ENCODE assay signal across 10 cellular contexts in genomic region chr5:68289576-68289975, GRCh38.
DNase-seq lines count a peak whose midpoint lies in the region; ATAC-seq and TF ChIP-seq lines count a peak whose summit lies in the region.
"Had no signal": no experiment of that assay in that cellular context is flagged by ENCODE, and none has a peak within 500 bp of the region (broad histone marks: within the 10 kb centered on the region; RNA-seq: fewer than 3 reads in every experiment).

No MANE protein-coding gene starts in this region.

- WGBS in hepatocyte (ENCODE audit: low lambda C conversion rate, missing lambda C conversion rate): 53% methylated on average over 3 of the region's 3 CpGs

- no peak overlapping the region for H2AFZ ChIP-seq in hepatocyte

- no peak for TF ChIP-seq POLR2A in gastrocnemius medialis (IDR thresholded peaks at IDR 0.05)

- POLR2A ChIA-PET in activated CD4-positive, alpha-beta memory T cell treated with anti-CD3 and anti-CD28 coated beads, Interleukin-2, amount 10 ng/mL, durations not matched to agents 7 days and 5 days (lab: Charles Lee): interaction anchor here (1.4 kb wide), 1 partner anchor 9 kb away, joined by 5 read pairs; no protein-coding TSS in a partner anchor

- CTCF ChIA-PET in activated CD4-positive, alpha-beta memory T cell treated with anti-CD3 and anti-CD28 coated beads, Interleukin-2, amount 10 ng/mL, durations not matched to agents 7 days and 5 days (lab: Charles Lee): no interaction called here

- H3K4me3 Mint-ChIP-seq in activated CD4-positive, alpha-beta memory T cell treated with anti-CD3 and anti-CD28 coated beads, Interleukin-2, amount 10 ng/mL, durations not matched to agents 7 days and 5 days: no peak overlapping the region

- H3K9me2 ChIP-seq in hepatocyte (replicated peaks; ENCODE audit: insufficient read depth): no peaks in the 10 kb centered on the region

- peaks cover 57% of the 10 kb centered on the region for H3K79me2 ChIP-seq in hepatocyte

- peaks cover 71% of the 10 kb centered on the region for H3K4me1 Mint-ChIP-seq in activated CD4-positive, alpha-beta memory T cell treated with anti-CD3 and anti-CD28 coated beads, Interleukin-2, amount 10 ng/mL, durations not matched to agents 7 days and 5 days

- no peak for TF ChIP-seq CTCF in GM06990 (IDR thresholded peaks at IDR 0.05; ENCODE audit: insufficient read depth, low read length, poor library complexity, severe bottlenecking)
- no peak for TF ChIP-seq CTCF in hepatocyte (IDR thresholded peaks at IDR 0.05; ENCODE audit: poor library complexity)
- no peak for TF ChIP-seq CTCF in gastrocnemius medialis (IDR thresholded peaks at IDR 0.05 in 4 of 5, conservative IDR thresholded peaks at IDR 0.05 in 1 of 5)
- TF ChIP-seq CTCF in brain microvascular endothelial cell (IDR thresholded peaks at IDR 0.05; ENCODE audit: low read depth, low read length, missing control alignments): no peak

- H3K27me3 ChIP-seq in GM06990 (replicated peaks; ENCODE audit: control insufficient read depth, insufficient read depth, low read length): no peaks in the 10 kb centered on the region
- H3K27me3 ChIP-seq in hepatocyte: no peaks in the 10 kb centered on the region
- no peaks in the 10 kb centered on the region for H3K27me3 ChIP-seq in gastrocnemius medialis
- H3K27me3 ChIP-seq in brain microvascular endothelial cell (replicated peaks): no peaks in the 10 kb centered on the region

- H3K4me1 ChIP-seq in hepatocyte (ENCODE audit: insufficient read depth) (peaks cover 50% of the 10 kb centered on the region), gastrocnemius medialis (peaks cover 69 to 70% of the 10 kb centered on the region in 2 donors)

- H3K27ac ChIP-seq in hepatocyte (peak overlapping the region; percentile 93), gastrocnemius medialis (peak overlapping the region; percentile 88 to 91 (median 90)), brain microvascular endothelial cell (no peak overlapping the region)

- peaks cover 58% of the 10 kb centered on the region for H3K36me3 Mint-ChIP-seq in activated CD4-positive, alpha-beta memory T cell treated with anti-CD3 and anti-CD28 coated beads, Interleukin-2, amount 10 ng/mL, durations not matched to agents 7 days and 5 days (ENCODE audit: low read depth)

- H3K36me3 ChIP-seq in GM06990 (ENCODE audit: control insufficient read depth, insufficient read depth, low read length): no peaks in the 10 kb centered on the region; the same call in none of the 2 replicates
- H3K36me3 ChIP-seq in hepatocyte (replicated peaks; ENCODE audit: insufficient read depth, low read depth): no peaks in the 10 kb centered on the region
- H3K36me3 ChIP-seq in gastrocnemius medialis: peaks cover 6 to 28% of the 10 kb centered on the region in 2 donors
- H3K36me3 ChIP-seq in brain microvascular endothelial cell (replicated peaks): peaks cover 5% of the 10 kb centered on the region

- H3K9me3 ChIP-seq in hepatocyte (ENCODE audit: low read depth): no peaks in the 10 kb centered on the region
- no peaks in the 10 kb centered on the region for H3K9me3 ChIP-seq in gastrocnemius medialis

- ATAC-seq in gastrocnemius medialis (no peak), GM21723 (IDR thresholded peaks at IDR 0.05; ENCODE audit: unreplicated experiment) (no peak)

- in situ Hi-C loops in gastrocnemius medialis (cut with MboI; ENCODE audit: low sequenced_read_pairs in 4 of 4): loop anchor here (5.0 to 25.0 kb wide), 7 partner anchors 168 to 675 kb away; no protein-coding TSS in a partner anchor
- in situ Hi-C loops in brain microvascular endothelial cell (cut with HindIII; ENCODE audit: low pct_ligation_motif_present, low sequenced_read_pairs): loop anchor here (25.0 kb wide), 1 partner anchor 173 kb away; no protein-coding TSS in a partner anchor
- in situ Hi-C loops in KBM-7 (cut with MboI; ENCODE audit: low pct_unique_long_range_greater_than_20kb, low sequenced_read_pairs): loop anchor here (25.0 kb wide), 2 partner anchors 173 to 673 kb away; no protein-coding TSS in a partner anchor

- H3K4me2 ChIP-seq in hepatocyte: peak overlapping the region; percentile 89

- H3K27ac Mint-ChIP-seq in activated CD4-positive, alpha-beta memory T cell treated with anti-CD3 and anti-CD28 coated beads, Interleukin-2, amount 10 ng/mL, durations not matched to agents 7 days and 5 days: peak overlapping the region; percentile 40

- intact Hi-C loops in gastrocnemius medialis (cut with DNase I; ENCODE audit: low total_unique reads): loop anchor here (2.0 to 5.0 kb wide), 2 partner anchors 75 to 513 kb away; partner anchors contain the start of gene PIK3R1

- peaks cover 18% of the 10 kb centered on the region for H4K20me1 ChIP-seq in hepatocyte (ENCODE audit: insufficient read depth, poor library complexity, severe bottlenecking)

- H3K27me3 Mint-ChIP-seq in activated CD4-positive, alpha-beta memory T cell treated with anti-CD3 and anti-CD28 coated beads, Interleukin-2, amount 10 ng/mL, durations not matched to agents 7 days and 5 days: no peaks in the 10 kb centered on the region

- H3K4me3 ChIP-seq in GM06990 (replicated peaks; ENCODE audit: low read depth, low read length) (peak overlapping the region; percentile 68), hepatocyte (peak overlapping the region; percentile 0), gastrocnemius medialis (peak overlapping the region; percentile 59 to 65 (median 64)), brain microvascular endothelial cell (ENCODE audit: low read depth, low read length) (no peak overlapping the region)

- H3K9me3 Mint-ChIP-seq in activated CD4-positive, alpha-beta memory T cell treated with anti-CD3 and anti-CD28 coated beads, Interleukin-2, amount 10 ng/mL, durations not matched to agents 7 days and 5 days: no peaks in the 10 kb centered on the region

- DNase-seq in GM06990 (ENCODE audit: extremely low read depth, insufficient read length) (no peak), hepatocyte (ENCODE audit: low spot score) (no peak), gastrocnemius medialis (no peak), brain microvascular endothelial cell (no peak), iPS-NIHi7 (ENCODE audit: extremely low spot score) (no peak), KBM-7 (no peak)
- no peak for DNase-seq in activated CD4-positive, alpha-beta memory T cell treated with anti-CD3 and anti-CD28 coated beads, Interleukin-2, amount 10 ng/mL, durations not matched to agents 7 days and 5 days
- DNase-seq: activated naive CD4-positive, alpha-beta T cell treated with Interleukin-2 at 50 U/mL for 16 hours; NCI-H1930 had no signal
